ENCODE assay signal across 30 cellular contexts in the genomic region with DNA sequence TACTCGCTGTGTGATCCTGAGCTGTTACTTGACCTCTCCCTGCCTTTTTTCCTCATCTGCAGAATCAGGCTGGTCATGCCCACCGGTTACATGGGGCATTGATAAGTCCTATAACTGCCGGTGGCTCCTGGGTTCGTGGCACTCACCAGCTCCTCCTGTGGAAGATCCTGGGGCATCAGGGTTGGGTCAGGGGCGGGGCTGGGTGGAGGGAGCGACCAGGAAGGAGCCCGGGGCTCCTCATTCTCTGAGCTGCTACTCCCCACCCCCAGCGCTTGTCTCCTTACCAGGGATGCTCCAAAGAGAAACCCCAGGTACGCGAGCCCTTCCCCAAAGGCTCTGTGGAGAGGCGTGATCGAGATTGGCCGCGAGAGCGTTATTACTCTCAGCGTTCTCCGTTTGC. TPM values are rescaled to one million over a fixed set of nuclear protein-coding genes. Genes with fewer than 3 reads are reported as not detected.
"Had no signal": no experiment of that assay in that cellular context is flagged by ENCODE, and none has a peak within 500 bp of the region (broad histone marks: within the 10 kb centered on the region; RNA-seq: fewer than 3 reads in every experiment).

No MANE protein-coding gene starts in this region.

- H3K27me3 Mint-ChIP-seq: dendritic cell treated with granulocyte-macrophage colony-stimulating factor and Interleukin-4, amounts not matched to agents 40 ng/mL and 50 ng/mL, for 4 days; naive thymus-derived CD4-positive, alpha-beta T cell had no signal

- H3K9me3 Mint-ChIP-seq: dendritic cell treated with granulocyte-macrophage colony-stimulating factor and Interleukin-4, amounts not matched to agents 40 ng/mL and 50 ng/mL, for 4 days; mesothelial cell of epicardium; naive thymus-derived CD4-positive, alpha-beta T cell; nephron; neural progenitor cell; stimulated activated effector memory CD8-positive, alpha-beta T cell treated with anti-CD3 and anti-CD28 coated beads, Interleukin-12 subunit alpha, Interleukin-12 subunit beta, amount 100 ng/mL, for 72 hours had no signal

- H3K27ac ChIP-seq: colonic mucosa, esophagus squamous epithelium, heart right ventricle, left lung, neural progenitor cell, prostate gland, right atrium auricular region, stomach, thyroid gland, vagina had no signal

- H3K4me2 ChIP-seq: neural progenitor cell, smooth muscle cell had no signal

- H3K27ac Mint-ChIP-seq: dendritic cell treated with granulocyte-macrophage colony-stimulating factor and Interleukin-4, amounts not matched to agents 40 ng/mL and 50 ng/mL, for 4 days; mesothelial cell of epicardium; naive thymus-derived CD4-positive, alpha-beta T cell; nephron; stimulated activated effector memory CD8-positive, alpha-beta T cell treated with anti-CD3 and anti-CD28 coated beads, Interleukin-12 subunit alpha, Interleukin-12 subunit beta, amount 100 ng/mL, for 72 hours had no signal

- DNase-seq: colonic mucosa; effector memory CD4-positive, alpha-beta T cell; esophagus squamous epithelium; foreskin melanocyte; glutamatergic neuron; heart right ventricle; hippocampal formation; kidney; left lung; mesenchymal stem cell; naive thymus-derived CD4-positive, alpha-beta T cell; stimulated activated CD4-positive, alpha-beta T cell treated with anti-CD3 and anti-CD28 coated beads, Interleukin-2, amount 100 ng/mL, for 24 hours; stimulated activated CD4-positive, alpha-beta T cell treated with anti-CD3 and anti-CD28 coated beads, Interleukin-4, amount 100 ng/mL, for 24 hours; stimulated activated naive CD4-positive, alpha-beta T cell treated with Interleukin-2 at 50 U/mL for 16 hours; stomach; thyroid gland; trophoblast cell had no signal

- H3K4me3 Mint-ChIP-seq: dendritic cell treated with granulocyte-macrophage colony-stimulating factor and Interleukin-4, amounts not matched to agents 40 ng/mL and 50 ng/mL, for 4 days; mesothelial cell of epicardium; naive thymus-derived CD4-positive, alpha-beta T cell; nephron; stimulated activated effector memory CD8-positive, alpha-beta T cell treated with anti-CD3 and anti-CD28 coated beads, Interleukin-12 subunit alpha, Interleukin-12 subunit beta, amount 100 ng/mL, for 72 hours had no signal

- H3K4me1 Mint-ChIP-seq: mesothelial cell of epicardium, nephron, neural progenitor cell had no signal

- H3K36me3 ChIP-seq: colonic mucosa, neural progenitor cell, prostate gland had no signal

- H3K27me3 ChIP-seq: colonic mucosa, esophagus squamous epithelium, heart right ventricle, left lung, neural progenitor cell, right atrium auricular region, stomach, thyroid gland, vagina had no signal

- H3K9me3 ChIP-seq: colonic mucosa, esophagus squamous epithelium, heart right ventricle, left lung, prostate gland, right atrium auricular region, stomach, thyroid gland, vagina had no signal

- H3K4me3 ChIP-seq: colonic mucosa, esophagus squamous epithelium, heart right ventricle, left lung, neural progenitor cell, prostate gland, right atrium auricular region, smooth muscle cell, stomach, thyroid gland, vagina had no signal

- H2AFZ ChIP-seq: neural progenitor cell had no signal

- ATAC-seq: left lung; naive thymus-derived CD4-positive, alpha-beta T cell; sciatic nerve; stimulated activated effector memory CD8-positive, alpha-beta T cell treated with anti-CD3 and anti-CD28 coated beads, Interleukin-12 subunit alpha, Interleukin-12 subunit beta, amount 100 ng/mL, for 72 hours had no signal

- H3K4me1 ChIP-seq: colonic mucosa, esophagus squamous epithelium, heart right ventricle, left lung, neural progenitor cell, prostate gland, right atrium auricular region, stomach, thyroid gland, vagina had no signal

RNA-seq across cellular contexts. Expression of a gene that starts 35.6 kb away (rescaled TPM):
- total RNA-seq: endothelial cell of umbilical vein, epithelial cell of proximal tubule, osteocyte, smooth muscle cell had no signal

RNA-seq across cellular contexts. Expression of a gene that starts 52.3 kb away (rescaled TPM):
- total RNA-seq: osteocyte, smooth muscle cell had no signal
- polyA plus RNA-seq: smooth muscle cell had no signal

RNA-seq across cellular contexts. Expression of a gene that starts 57.1 kb away (rescaled TPM):
- total RNA-seq: osteocyte, smooth muscle cell had no signal
- polyA plus RNA-seq: smooth muscle cell had no signal
